In the genomic region with DNA sequence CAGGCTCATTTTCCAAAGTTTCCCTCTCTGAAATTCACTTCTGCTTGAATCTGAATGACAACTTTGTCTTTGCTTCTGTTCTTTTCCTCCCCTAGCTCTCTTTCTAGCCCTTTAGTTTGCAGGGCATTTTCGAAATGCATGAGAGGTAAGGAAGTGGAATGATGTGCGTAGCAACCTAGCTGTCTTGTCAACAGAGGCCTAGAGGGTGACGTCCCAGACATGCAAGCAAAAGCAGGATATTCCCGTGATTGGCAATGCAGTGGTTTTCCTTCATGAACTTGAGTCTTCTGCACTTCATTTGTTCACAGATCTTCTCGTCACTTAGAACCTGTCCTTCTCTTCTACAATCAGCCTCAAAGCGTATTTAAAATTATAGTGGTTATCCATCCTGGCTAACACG, we compare ENCODE assay signal across 1 cellular context.
TF ChIP-seq lines count a peak whose summit lies in the region.

No MANE protein-coding gene starts in this region.

TF ChIP-seq in IMR-90, 13 proteins besides CTCF, POLR2A, EP300 and RAD21:
- TF ChIP-seq, protein P1, sequence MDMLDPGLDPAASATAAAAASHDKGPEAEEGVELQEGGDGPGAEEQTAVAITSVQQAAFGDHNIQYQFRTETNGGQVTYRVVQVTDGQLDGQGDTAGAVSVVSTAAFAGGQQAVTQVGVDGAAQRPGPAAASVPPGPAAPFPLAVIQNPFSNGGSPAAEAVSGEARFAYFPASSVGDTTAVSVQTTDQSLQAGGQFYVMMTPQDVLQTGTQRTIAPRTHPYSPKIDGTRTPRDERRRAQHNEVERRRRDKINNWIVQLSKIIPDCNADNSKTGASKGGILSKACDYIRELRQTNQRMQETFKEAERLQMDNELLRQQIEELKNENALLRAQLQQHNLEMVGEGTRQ (IDR thresholded peaks at IDR 0.05; ENCODE audit: low read depth, low read length), result no peak
- TF ChIP-seq CEBPB (IDR thresholded peaks at IDR 0.05; ENCODE audit: low read depth, low read length) (no peak), RFX5 (IDR thresholded peaks at IDR 0.05; ENCODE audit: low read depth, low read length) (no peak), NFE2L2 (IDR thresholded peaks at IDR 0.05; ENCODE audit: low read depth, low read length) (no peak), RCOR1 (IDR thresholded peaks at IDR 0.05; ENCODE audit: insufficient replicate concordance, low read length) (no peak), MXI1 (IDR thresholded peaks at IDR 0.05; ENCODE audit: borderline replicate concordance, low read depth, low read length) (no peak), CHD1 (IDR thresholded peaks at IDR 0.05; ENCODE audit: low read depth, low read length) (no peak), MAFK (IDR thresholded peaks at IDR 0.05; ENCODE audit: low read depth, low read length) (no peak), BHLHE40 (IDR thresholded peaks at IDR 0.05; ENCODE audit: low read depth, low read length) (no peak), FOS (IDR thresholded peaks at IDR 0.05; ENCODE audit: low read depth, low read length) (no peak), MAZ (IDR thresholded peaks at IDR 0.05; ENCODE audit: borderline replicate concordance, low read depth, low read length) (no peak), SMC3 (IDR thresholded peaks at IDR 0.05; ENCODE audit: low read depth, low read length) (no peak)
- TF ChIP-seq, protein P2, sequence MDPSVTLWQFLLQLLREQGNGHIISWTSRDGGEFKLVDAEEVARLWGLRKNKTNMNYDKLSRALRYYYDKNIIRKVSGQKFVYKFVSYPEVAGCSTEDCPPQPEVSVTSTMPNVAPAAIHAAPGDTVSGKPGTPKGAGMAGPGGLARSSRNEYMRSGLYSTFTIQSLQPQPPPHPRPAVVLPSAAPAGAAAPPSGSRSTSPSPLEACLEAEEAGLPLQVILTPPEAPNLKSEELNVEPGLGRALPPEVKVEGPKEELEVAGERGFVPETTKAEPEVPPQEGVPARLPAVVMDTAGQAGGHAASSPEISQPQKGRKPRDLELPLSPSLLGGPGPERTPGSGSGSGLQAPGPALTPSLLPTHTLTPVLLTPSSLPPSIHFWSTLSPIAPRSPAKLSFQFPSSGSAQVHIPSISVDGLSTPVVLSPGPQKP (IDR thresholded peaks at IDR 0.05; ENCODE audit: borderline replicate concordance, low read depth, low read length), result no peak
